In the genomic region with DNA sequence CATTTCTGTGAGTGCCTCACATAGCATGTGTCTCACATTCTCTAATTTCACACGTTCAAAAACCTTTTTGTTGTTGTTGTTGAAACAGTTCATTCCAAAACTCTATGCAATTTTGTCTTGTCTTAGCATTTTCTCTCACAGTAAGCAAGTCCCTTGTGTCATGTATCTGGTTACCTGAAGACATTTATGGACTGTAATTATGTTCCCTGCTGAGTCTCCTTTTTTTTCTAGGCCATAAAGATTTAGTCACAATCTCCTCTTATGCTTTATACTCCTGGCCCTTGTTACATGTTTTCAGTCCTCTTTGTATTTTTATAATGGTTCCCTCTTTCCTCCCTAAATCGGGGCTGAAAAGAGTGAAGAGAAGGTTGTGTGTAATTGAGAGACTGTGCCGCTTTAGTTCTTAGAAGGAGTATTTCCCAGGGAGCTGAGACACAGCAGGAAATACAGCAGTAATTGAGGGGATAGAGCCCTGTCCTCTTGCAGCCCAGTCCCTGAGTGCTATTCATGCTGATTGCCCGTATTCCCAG, we compare ENCODE assay signal across 1 cellular context.
TF ChIP-seq lines count a peak whose summit lies in the region.

No MANE protein-coding gene starts in this region.

TF ChIP-seq in HEK293, 187 proteins besides CTCF, POLR2A, EP300 and RAD21 (continued from another document):
- TF ChIP-seq ZNF274 (IDR thresholded peaks at IDR 0.05; ENCODE audit: low read length): no peak
- no peak for TF ChIP-seq ZNF274 (tag by site-specific recombination; IDR thresholded peaks at IDR 0.05; ENCODE audit: borderline replicate concordance)
- no peak for TF ChIP-seq YY1 (tag by site-specific recombination; IDR thresholded peaks at IDR 0.05)
- TF ChIP-seq ZIC2 (tag by site-specific recombination; IDR thresholded peaks at IDR 0.05): peak; percentile 80
- TF ChIP-seq ZNF239 (tag by site-specific recombination; IDR thresholded peaks at IDR 0.05): no peak
- peak; percentile 71 for TF ChIP-seq WT1 (tag by site-specific recombination; IDR thresholded peaks at IDR 0.05)
- TF ChIP-seq, protein P1, sequence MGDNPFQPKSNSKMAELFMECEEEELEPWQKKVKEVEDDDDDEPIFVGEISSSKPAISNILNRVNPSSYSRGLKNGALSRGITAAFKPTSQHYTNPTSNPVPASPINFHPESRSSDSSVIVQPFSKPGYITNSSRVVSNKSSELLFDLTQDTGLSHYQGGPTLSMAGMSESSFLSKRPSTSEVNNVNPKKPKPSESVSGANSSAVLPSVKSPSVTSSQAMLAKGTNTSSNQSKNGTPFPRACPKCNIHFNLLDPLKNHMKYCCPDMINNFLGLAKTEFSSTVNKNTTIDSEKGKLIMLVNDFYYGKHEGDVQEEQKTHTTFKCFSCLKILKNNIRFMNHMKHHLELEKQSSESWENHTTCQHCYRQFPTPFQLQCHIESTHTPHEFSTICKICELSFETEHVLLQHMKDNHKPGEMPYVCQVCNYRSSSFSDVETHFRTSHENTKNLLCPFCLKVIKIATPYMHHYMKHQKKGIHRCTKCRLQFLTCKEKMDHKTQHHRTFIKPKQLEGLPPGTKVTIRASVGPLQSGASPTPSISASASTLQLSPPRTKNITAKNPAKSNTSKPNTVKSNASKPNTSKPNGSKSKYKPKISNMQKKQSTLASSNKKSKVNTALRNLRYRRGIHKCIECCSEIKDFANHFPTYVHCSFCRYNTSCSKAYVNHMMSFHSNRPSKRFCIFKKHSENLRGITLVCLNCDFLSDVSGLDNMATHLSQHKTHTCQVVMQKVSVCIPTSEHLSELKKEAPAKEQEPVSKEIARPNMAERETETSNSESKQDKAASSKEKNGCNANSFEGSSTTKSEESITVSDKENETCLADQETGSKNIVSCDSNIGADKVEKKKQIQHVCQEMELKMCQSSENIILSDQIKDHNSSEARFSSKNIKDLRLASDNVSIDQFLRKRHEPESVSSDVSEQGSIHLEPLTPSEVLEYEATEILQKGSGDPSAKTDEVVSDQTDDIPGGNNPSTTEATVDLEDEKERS (tag by site-specific recombination; IDR thresholded peaks at IDR 0.05): no peak
- no peak for TF ChIP-seq ZNF433 (tag by site-specific recombination; IDR thresholded peaks at IDR 0.05; ENCODE audit: low read depth)
- TF ChIP-seq ZBTB44 (tag by site-specific recombination; IDR thresholded peaks at IDR 0.05): no peak
